In the genomic region with DNA sequence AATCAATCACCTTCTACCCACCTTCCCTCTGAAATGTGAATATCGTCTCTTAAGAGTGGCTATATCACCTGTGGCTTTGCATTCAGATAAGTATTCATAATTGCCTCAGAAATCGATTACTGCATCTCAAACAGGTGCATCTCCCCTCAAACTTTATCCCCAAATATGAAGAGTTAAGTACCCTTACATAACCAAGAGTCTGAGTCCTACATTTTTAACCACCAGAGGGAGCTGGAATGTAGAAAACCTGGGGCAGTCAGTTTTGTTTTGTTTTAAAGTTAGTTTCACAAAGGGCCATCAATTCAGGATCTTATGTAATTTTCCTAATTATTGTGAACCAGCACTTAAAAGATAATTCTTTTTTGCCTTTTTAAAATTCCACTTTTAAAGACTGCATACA, we compare ENCODE assay signal across 7 cellular contexts. TPM values are rescaled to one million over a fixed set of nuclear protein-coding genes. Genes with fewer than 3 reads are reported as not detected.
A peak's percentile ranks its signal among the peaks of the same experiment; 100 is the strongest.
DNase-seq lines count a peak whose midpoint lies in the region; ATAC-seq and TF ChIP-seq lines count a peak whose summit lies in the region.

No MANE protein-coding gene starts in this region.

- H3K9ac ChIP-seq in SU-DHL-6 (ENCODE audit: low read length) = 0 out of 2 replicates have a peak overlapping the region, but pooled peaks have one; percentile 12

- no peaks in the 10 kb centered on the region for H3K36me3 Mint-ChIP-seq in natural killer cell treated with Interleukin-12 subunit alpha and Interleukin-12 subunit beta and Interleukin-15 and Interleukin-18, amount 100 ng/mL, for 72 hours

- H3K27me3 Mint-ChIP-seq in natural killer cell treated with Interleukin-12 subunit alpha and Interleukin-12 subunit beta and Interleukin-15 and Interleukin-18, amount 100 ng/mL, for 72 hours = no peaks in the 10 kb centered on the region

- H3K27ac ChIP-seq in SU-DHL-6 (ENCODE audit: low read depth, low read length) = peak overlapping the region; percentile 1; the same call in 1 of the 2 replicates

- TF ChIP-seq POLR2A in erythroblast (IDR thresholded peaks at IDR 0.05; ENCODE audit: low read length) = no peak
- TF ChIP-seq POLR2A in GM18505 (IDR thresholded peaks at IDR 0.05; ENCODE audit: borderline replicate concordance, extremely low read depth, insufficient read depth, insufficient read length) = no peak

- peak overlapping the region; percentile 8 for H2AFZ ChIP-seq in SU-DHL-6 (ENCODE audit: low read depth, low read length, severe bottlenecking)

- peaks cover 32 to 38% of the 10 kb centered on the region in 2 donors for H3K4me1 Mint-ChIP-seq in natural killer cell treated with Interleukin-12 subunit alpha and Interleukin-12 subunit beta and Interleukin-15 and Interleukin-18, amount 100 ng/mL, for 72 hours (ENCODE audit: low read depth in 2 of 2)

- no peaks in the 10 kb centered on the region for H3K9me2 ChIP-seq in SU-DHL-6 (replicated peaks; ENCODE audit: insufficient read depth, low read length)

- no peak for TF ChIP-seq EP300 in Ishikawa (IDR thresholded peaks at IDR 0.05; ENCODE audit: borderline replicate concordance)

- peak; percentile 62 for TF ChIP-seq RAD21 in Ishikawa (IDR thresholded peaks at IDR 0.05; ENCODE audit: low read depth)

- peak; percentile 67 for DNase-seq in G401 (ENCODE audit: low spot score)
- peak; percentile 58 to 76 for DNase-seq in erythroblast (lab: John Stamatoyannopoulos, UW)
- DNase-seq in natural killer cell treated with Interleukin-12 subunit alpha and Interleukin-12 subunit beta and Interleukin-15 and Interleukin-18, amount 100 ng/mL, for 72 hours (ENCODE audit: low spot score) = peak; percentile 69
- no peak for DNase-seq in NCI-H226

- no peaks in the 10 kb centered on the region for H3F3A ChIP-seq in SU-DHL-6 (ENCODE audit: insufficient read depth)

- no peaks in the 10 kb centered on the region for H3K27me3 ChIP-seq in SU-DHL-6 (ENCODE audit: low read length)

- H3K4me2 ChIP-seq in SU-DHL-6 (ENCODE audit: low read depth, low read length, poor library complexity, severe bottlenecking) = peak overlapping the region; percentile 54

- TF ChIP-seq CTCF in SU-DHL-6 (IDR thresholded peaks at IDR 0.05; ENCODE audit: insufficient read depth, low read length, poor library complexity, severe bottlenecking) = peak; percentile 30

- in situ Hi-C loops in G401 (cut with HindIII; ENCODE audit: low sequenced_read_pairs) = no loop called here

- H3K27ac Mint-ChIP-seq in natural killer cell treated with Interleukin-12 subunit alpha and Interleukin-12 subunit beta and Interleukin-15 and Interleukin-18, amount 100 ng/mL, for 72 hours = peak overlapping the region; percentile 82 to 86

- 0 out of 2 replicates have a peak, but pooled peaks cover 4% of the 10 kb centered on the region for H3K36me3 ChIP-seq in SU-DHL-6 (ENCODE audit: low read length)

- peaks cover 12% of the 10 kb centered on the region; the same call in 1 of the 2 replicates for H3K79me2 ChIP-seq in SU-DHL-6 (ENCODE audit: insufficient read depth, low read length)

- no peaks in the 10 kb centered on the region for H3K9me3 Mint-ChIP-seq in natural killer cell treated with Interleukin-12 subunit alpha and Interleukin-12 subunit beta and Interleukin-15 and Interleukin-18, amount 100 ng/mL, for 72 hours

- H3K4me3 Mint-ChIP-seq in natural killer cell treated with Interleukin-12 subunit alpha and Interleukin-12 subunit beta and Interleukin-15 and Interleukin-18, amount 100 ng/mL, for 72 hours = peak overlapping the region; percentile 72

- H3K9me3 ChIP-seq in SU-DHL-6 (ENCODE audit: insufficient read depth, low read length) = no peaks in the 10 kb centered on the region

- H4K20me1 ChIP-seq in SU-DHL-6 (ENCODE audit: low read depth, low read length) = no peaks in the 10 kb centered on the region

- ATAC-seq in natural killer cell treated with Interleukin-12 subunit alpha and Interleukin-12 subunit beta and Interleukin-15 and Interleukin-18, amount 100 ng/mL, for 72 hours = peak in 1 of 2 donors; percentile 75
- no peak for ATAC-seq in GM18505 (IDR thresholded peaks at IDR 0.05; ENCODE audit: unreplicated experiment)

- H3K4me3 ChIP-seq in SU-DHL-6 (ENCODE audit: insufficient read depth, low read length, poor library complexity, severe bottlenecking) = no peak overlapping the region

TF ChIP-seq in Ishikawa, 13 proteins besides CTCF, POLR2A, EP300 and RAD21:
- no peak for TF ChIP-seq TCF12 (IDR thresholded peaks at IDR 0.05; ENCODE audit: low read depth)
- no peak for TF ChIP-seq TEAD4 (IDR thresholded peaks at IDR 0.05)
- TF ChIP-seq FOXM1 (IDR thresholded peaks at IDR 0.05; ENCODE audit: borderline replicate concordance, low read depth) = peak; percentile 38; the same call in 1 of the 2 replicates

RNA-seq across cellular contexts. Expression of gene TCEANC, which starts 5.7 kb away (rescaled TPM):
- total RNA-seq in G401 (2014; rRNA removed; shearing (Covaris generic)) = 0.81 and 2.3 TPM in 2 replicates
- total RNA-seq in natural killer cell treated with Interleukin-12 subunit alpha and Interleukin-12 subunit beta and Interleukin-15 and Interleukin-18, amount 100 ng/mL, for 72 hours = 1 to 10 TPM; 2.8 to 4.2 TPM

RNA-seq across cellular contexts. Expression of gene RAB9A, which starts 30.3 kb away (rescaled TPM):
- total RNA-seq in G401 (2014; rRNA removed; shearing (Covaris generic)) = 62.5 and 92.6 TPM in 2 replicates
- 10 to 100 TPM; 27.7 to 73.6 TPM for total RNA-seq in natural killer cell treated with Interleukin-12 subunit alpha and Interleukin-12 subunit beta and Interleukin-15 and Interleukin-18, amount 100 ng/mL, for 72 hours
